26 cellular contexts compared by ENCODE assay signal in the genomic region with DNA sequence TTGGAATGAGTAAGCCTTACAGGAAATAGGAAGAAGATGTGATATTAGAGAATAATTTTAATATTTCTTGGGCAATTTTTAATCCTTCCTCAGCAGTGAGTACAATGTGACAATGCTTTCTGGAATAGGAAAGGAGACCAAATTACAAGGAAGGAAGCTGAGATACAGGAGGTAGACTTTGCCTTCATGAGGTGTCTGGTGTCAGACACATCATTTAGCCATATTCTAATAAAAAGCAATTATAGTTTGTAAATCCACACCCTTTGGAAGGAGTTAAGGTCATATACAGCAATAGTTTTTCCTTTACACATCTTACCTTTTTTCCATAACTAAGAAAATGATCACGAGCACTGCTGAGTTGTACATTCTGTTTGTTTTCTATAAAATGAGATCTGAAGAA.
"Had no signal": no experiment of that assay in that cellular context is flagged by ENCODE, and none has a peak within 500 bp of the region (broad histone marks: within the 10 kb centered on the region; RNA-seq: fewer than 3 reads in every experiment).

No MANE protein-coding gene starts in this region.

- H3K27me3 ChIP-seq: stomach, suprapubic skin, testis, thyroid gland, tibial artery, tibial nerve, transverse colon, upper lobe of left lung, upper lobe of right lung, uterus, vagina had no signal

- H3K4me1 ChIP-seq: stomach, suprapubic skin, testis, thyroid gland, tibial artery, tibial nerve, upper lobe of left lung, upper lobe of right lung, uterus, vagina had no signal

- DNase-seq: stimulated activated CD4-positive, alpha-beta T cell treated with anti-CD3 and anti-CD28 coated beads, Interleukin-2, amount 100 ng/mL, for 48 hours; stimulated activated CD4-positive, alpha-beta T cell treated with anti-CD3 and anti-CD28 coated beads, Interleukin-4, amount 100 ng/mL, for 1 hour; stimulated activated CD4-positive, alpha-beta T cell treated with anti-CD3 and anti-CD28 coated beads, Interleukin-4, amount 100 ng/mL, for 24 hours; stimulated activated CD4-positive, alpha-beta T cell treated with anti-CD3 and anti-CD28 coated beads, Interleukin-4, amount 100 ng/mL, for 4 hours; stimulated activated CD8-positive, alpha-beta memory T cell treated with anti-CD3 and anti-CD28 coated beads, Interleukin-4, amount 100 ng/mL, for 48 hours; stimulated activated naive B cell treated with anti-CD40 and anti-IgM and Interleukin-4, amounts not matched to agents 10 μg/mL and 1 μg/mL and 100 μg/mL, for 72 hours; stimulated activated naive CD4-positive, alpha-beta T cell; stimulated activated naive CD4-positive, alpha-beta T cell treated with Interleukin-2 at 50 U/mL for 16 hours; stimulated activated naive CD8-positive, alpha-beta T cell treated with anti-CD3 and anti-CD28 coated beads, Interleukin-15, amount 100 ng/mL, for 72 hours; stimulated activated naive CD8-positive, alpha-beta T cell treated with anti-CD3 and anti-CD28 coated beads, Interleukin-15, Interleukin-2, amounts not matched to agents 100 U/mL and 50 U/mL, for 24 hours; stomach; substantia nigra; testis; thyroid gland; tibial artery; transverse colon; trophoblast cell; upper lobe of left lung; upper lobe of right lung; uterus had no signal

- ATAC-seq: stimulated activated effector memory CD8-positive, alpha-beta T cell treated with anti-CD3 and anti-CD28 coated beads, Interleukin-12 subunit alpha, Interleukin-12 subunit beta, amount 100 ng/mL, for 72 hours; stimulated activated memory B cell treated with anti-CD40 and anti-IgM and Interleukin-4, amounts not matched to agents 10 μg/mL and 1 μg/mL and 100 μg/mL, for 72 hours; stimulated activated naive B cell treated with anti-CD40 and anti-IgM and Interleukin-4, amounts not matched to agents 10 μg/mL and 1 μg/mL and 100 μg/mL, for 72 hours; stimulated activated naive CD8-positive, alpha-beta T cell treated with anti-CD3 and anti-CD28 coated beads, Interleukin-15, amount 100 ng/mL, for 72 hours; stimulated activated naive CD8-positive, alpha-beta T cell treated with anti-CD3 and anti-CD28 coated beads, Interleukin-15, Interleukin-2, amounts not matched to agents 100 U/mL and 50 U/mL, for 24 hours; upper lobe of right lung had no signal

- H3K27ac ChIP-seq: stomach, suprapubic skin, testis, thoracic aorta, thyroid gland, tibial artery, tibial nerve, upper lobe of left lung, upper lobe of right lung, uterus, vagina had no signal

- H3K36me3 ChIP-seq: stomach, suprapubic skin, thoracic aorta, thyroid gland, tibial artery, tibial nerve, transverse colon, upper lobe of left lung, upper lobe of right lung, uterus, vagina had no signal

- H3K4me3 ChIP-seq: stomach, suprapubic skin, testis, thoracic aorta, thyroid gland, tibial artery, tibial nerve, transverse colon, upper lobe of left lung, upper lobe of right lung, uterus, vagina had no signal

- H3K9me3 ChIP-seq: stomach, suprapubic skin, testis, thoracic aorta, thyroid gland, tibial artery, transverse colon, upper lobe of left lung, upper lobe of right lung, uterus, vagina had no signal
